In the genomic region with DNA sequence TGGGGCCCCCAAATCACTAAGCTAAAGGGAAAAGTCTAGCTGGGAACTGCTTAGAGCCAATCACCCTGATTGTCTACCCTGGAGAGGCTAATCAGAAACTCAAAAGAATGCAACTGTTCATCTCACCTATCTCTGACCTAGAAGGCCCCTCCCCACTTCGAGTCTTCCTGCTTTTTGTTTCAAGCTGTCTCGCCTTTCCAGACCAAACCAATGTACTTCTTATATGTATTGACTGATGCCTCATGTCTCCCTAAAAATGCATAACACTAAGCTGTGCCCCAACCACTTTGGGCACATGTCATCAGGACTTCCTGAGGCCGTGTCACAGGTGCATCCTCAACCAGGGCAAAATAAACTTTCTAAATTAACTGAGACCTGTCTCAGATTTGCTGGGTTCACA, we compare ENCODE assay signal across 18 cellular contexts.
DNase-seq lines count a peak whose midpoint lies in the region; ATAC-seq, FAIRE-seq and TF ChIP-seq lines count a peak whose summit lies in the region.
"Had no signal": no experiment of that assay in that cellular context is flagged by ENCODE, and none has a peak within 500 bp of the region (broad histone marks: within the 10 kb centered on the region; RNA-seq: fewer than 3 reads in every experiment).

No MANE protein-coding gene starts in this region.

- CTCF ChIA-PET in H1 (lab: Charles Lee; ENCODE audit: partially characterized antibody): interaction anchor here (0.7 to 2.3 kb wide), 3 partner anchors 14 to 89 kb away, joined by 3 to 6 read pairs (median 4); no protein-coding TSS in a partner anchor

- TF ChIP-seq POLR2A in H1 (IDR thresholded peaks at IDR 0.05; ENCODE audit: control extremely low read depth in 1 of 2, low read depth in 2 of 2, low read length in 2 of 2): no peak

- no peak overlapping the region for H4K91ac ChIP-seq in H1 (replicated peaks; ENCODE audit: insufficient read length, low read length)

- H4K20me1 ChIP-seq in DOHH2 (ENCODE audit: control insufficient read depth, insufficient read depth, low read depth, low read length) (no peaks in the 10 kb centered on the region), MM.1S (ENCODE audit: insufficient read depth, low read length) (no peaks in the 10 kb centered on the region), H1 (replicated peaks in 1 of 2; ENCODE audit: control insufficient read depth in 1 of 2, insufficient read depth in 2 of 2, low read length in 2 of 2) (peaks cover 0 to 1% of the 10 kb centered on the region in 2 experiments)

- H2BK5ac ChIP-seq in H1 (ENCODE audit: low read depth, low read length): no peak overlapping the region

- TF ChIP-seq CTCF in DOHH2 (IDR thresholded peaks at IDR 0.05; ENCODE audit: low read depth, low read length, poor library complexity, severe bottlenecking): no peak
- no peak for TF ChIP-seq CTCF in MM.1S (IDR thresholded peaks at IDR 0.05; ENCODE audit: low read length)
- TF ChIP-seq CTCF in H1 (IDR thresholded peaks at IDR 0.05; ENCODE audit: control extremely low read depth in 1 of 3, insufficient read depth in 1 of 3, low read depth in 1 of 3, low read length in 3 of 3): no peak
- TF ChIP-seq CTCF in GM13977 (IDR thresholded peaks at IDR 0.05; ENCODE audit: extremely low read depth, insufficient read depth, missing control alignments): no peak

- peak overlapping the region; percentile 27; the same call in 1 of the 2 replicates for H3K4me3 ChIP-seq in DOHH2 (ENCODE audit: low read length)
- H3K4me3 ChIP-seq in MM.1S (ENCODE audit: low read length): no peak overlapping the region; the same call in 1 of the 2 replicates
- peak overlapping the region in 2 of 4 experiments; percentile 3 to 19; a peak in 2 of 8 replicates for H3K4me3 ChIP-seq in H1 (ENCODE audit: extremely low read depth in 1 of 4, insufficient read depth in 2 of 4, low read depth in 3 of 4, low read length in 4 of 4)
- H3K4me3 ChIP-seq in mesodermal cell (ENCODE audit: extremely low read depth, insufficient read depth, low read length, poor library complexity, severe bottlenecking): no peak overlapping the region
- H3K4me3 ChIP-seq: vagina had no signal

- no peak overlapping the region for H3K56ac ChIP-seq in H1 (replicated peaks; ENCODE audit: insufficient read length, low read depth, low read length)

- H3K23ac ChIP-seq in H1 (ENCODE audit: insufficient read length): no peak overlapping the region

- H3K9ac ChIP-seq in MM.1S (ENCODE audit: low read length) (no peak overlapping the region), H1 (replicated peaks in 1 of 4; ENCODE audit: extremely low read depth in 1 of 4, low read depth in 3 of 4, low read length in 3 of 4) (no peak overlapping the region)

- H2BK20ac ChIP-seq in H1 (ENCODE audit: low read length): no peak overlapping the region

- 20% methylated on average over 3 of the region's 3 CpGs; no CpG with 5 or more reads in 1 of the 2 experiments for WGBS in H1 (ENCODE audit: extremely low coverage in 1 of 2, insufficient coverage in 1 of 2, insufficient read length in 1 of 2, insufficient replicate concordance in 2 of 2, low coverage in 1 of 2, low lambda C conversion rate in 2 of 2, missing lambda C conversion rate in 1 of 2), 2 experiments
- WGBS in mesodermal cell (ENCODE audit: insufficient coverage in 2 of 2), 2 experiments: 64 to 100% methylated on average over 1 to 2 of the region's 3 CpGs

- H3K4me1 ChIP-seq in DOHH2 (ENCODE audit: control insufficient read depth, low read length) (peaks cover 20% of the 10 kb centered on the region), MM.1S (ENCODE audit: low read length) (peaks cover 19% of the 10 kb centered on the region), H1 (replicated peaks in 1 of 4; ENCODE audit: control insufficient read depth in 3 of 4, insufficient read depth in 4 of 4, low read length in 3 of 4) (peaks cover 0 to 13% (median 5%) of the 10 kb centered on the region in 4 experiments; a peak in 4 of 7 replicates), mesodermal cell (ENCODE audit: control insufficient read depth, insufficient read depth, low read length, poor library complexity, severe bottlenecking) (peaks cover 23% of the 10 kb centered on the region)

- H2AK5ac ChIP-seq in H1 (ENCODE audit: low read depth, low read length): no peak overlapping the region

- H3F3A ChIP-seq in DOHH2 (ENCODE audit: control insufficient read depth, insufficient read depth) (no peaks in the 10 kb centered on the region), MM.1S (ENCODE audit: insufficient read depth, low read length) (peaks cover 17% of the 10 kb centered on the region)

- H4K5ac ChIP-seq in H1 (ENCODE audit: insufficient read length, low read depth, low read length): no peak overlapping the region

- H3K4ac ChIP-seq in H1 (replicated peaks; ENCODE audit: insufficient read length, low read depth, low read length): no peak overlapping the region

- H3K14ac ChIP-seq in H1 (ENCODE audit: insufficient read length): no peak overlapping the region

- H2AFZ ChIP-seq in MM.1S (ENCODE audit: low read length) (no peak overlapping the region), H1 (ENCODE audit: low read length) (no peak overlapping the region)

- H3K4me2 ChIP-seq in DOHH2 (ENCODE audit: low read length) (peak overlapping the region; percentile 55), MM.1S (ENCODE audit: low read depth, low read length) (peak overlapping the region; percentile 44), H1 (ENCODE audit: insufficient read depth in 1 of 2, low read depth in 2 of 2, low read length in 2 of 2) (peak overlapping the region; percentile 49 to 56)

- no peak for TF ChIP-seq EP300 in H1 (IDR thresholded peaks at IDR 0.05; ENCODE audit: borderline replicate concordance in 1 of 2, low read depth in 2 of 2, low read length in 2 of 2)

- no peak overlapping the region for H4K8ac ChIP-seq in H1 (ENCODE audit: extremely low read depth, insufficient read depth, low read length)

- H3K9me3 ChIP-seq in DOHH2 (ENCODE audit: control insufficient read depth, insufficient read depth, low read length): no peaks in the 10 kb centered on the region
- no peaks in the 10 kb centered on the region for H3K9me3 ChIP-seq in MM.1S (replicated peaks; ENCODE audit: insufficient read depth, low read length)
- no peaks in the 10 kb centered on the region for H3K9me3 ChIP-seq in H1 (ENCODE audit: insufficient read depth in 2 of 2, low read depth in 1 of 2, low read length in 1 of 2)
- H3K9me3 ChIP-seq in mesodermal cell (ENCODE audit: control insufficient read depth, low read length): no peaks in the 10 kb centered on the region
- H3K9me3 ChIP-seq: vagina had no signal

- peak; percentile 42 for FAIRE-seq in H1 (lab: Jason Lieb, UNC)

- no peak for TF ChIP-seq RAD21 in H1 (IDR thresholded peaks at IDR 0.05 in 1 of 2, conservative IDR thresholded peaks at IDR 0.05 in 1 of 2; ENCODE audit: low read depth in 2 of 2, low read length in 2 of 2)

- POLR2A ChIA-PET in H1 (lab: Charles Lee; ENCODE audit: partially characterized antibody): interaction anchor here (0.9 kb wide), 1 partner anchor 38 kb away, joined by 5 read pairs; no protein-coding TSS in a partner anchor

- H3K27ac ChIP-seq in DOHH2 (ENCODE audit: low read depth, low read length) (no peak overlapping the region), MM.1S (ENCODE audit: low read length) (peak overlapping the region; percentile 72), H1 (ENCODE audit: low read depth, low read length) (no peak overlapping the region), mesodermal cell (ENCODE audit: low read depth, low read length, severe bottlenecking) (peak overlapping the region; percentile 87)
- H3K27ac ChIP-seq: brain microvascular endothelial cell, vagina had no signal

- H3K27me3 ChIP-seq in DOHH2 (ENCODE audit: control insufficient read depth, low read length) (no peaks in the 10 kb centered on the region), MM.1S (replicated peaks; ENCODE audit: insufficient read depth, low read length) (no peaks in the 10 kb centered on the region), H1 (replicated peaks in 1 of 4; ENCODE audit: control insufficient read depth in 3 of 4, extremely low read depth in 1 of 4, insufficient read depth in 3 of 4, low read length in 3 of 4) (no peaks in the 10 kb centered on the region)
- H3K27me3 ChIP-seq: brain microvascular endothelial cell, vagina had no signal

- DNase-seq in MM.1S (peak; percentile 90), H1 (ENCODE audit: low read depth in 1 of 2, low spot score in 2 of 2) (peak in 1 of 2 experiments; percentile 9), GM13977 (ENCODE audit: low spot score) (no peak), DMS 273 (lab: John Stamatoyannopoulos, UW; ENCODE audit: unreplicated experiment) (no peak), T-helper 1 cell (no peak)
- DNase-seq: activated CD8-positive, alpha-beta T cell treated with anti-CD3 and anti-CD28 coated beads for 36 hours; activated naive CD8-positive, alpha-beta T cell treated with anti-CD3 and anti-CD28 coated beads for 36 hours; activated T-cell treated with anti-CD3 and anti-CD28 coated beads, Interleukin-2, amount 50 U/mL, for 48 hours; brain microvascular endothelial cell; EL; KG1; left cardiac atrium; stimulated activated CD4-positive, alpha-beta T cell treated with anti-CD3 and anti-CD28 coated beads, Interleukin-2, amount 100 ng/mL, for 48 hours; substantia nigra had no signal

- no peak overlapping the region for H2BK120ac ChIP-seq in H1 (replicated peaks; ENCODE audit: low read depth, low read length)

- H2BK15ac ChIP-seq in H1 (ENCODE audit: low read length): no peak overlapping the region

- H2BK12ac ChIP-seq in H1 (ENCODE audit: low read depth, low read length): no peak overlapping the region

- no peaks in the 10 kb centered on the region for H3K23me2 ChIP-seq in H1 (ENCODE audit: low read depth, low read length)

- in situ Hi-C loops in GM13977 (cut with MboI; ENCODE audit: low pct_unique_long_range_greater_than_20kb, low sequenced_read_pairs, unreplicated experiment): no loop called here

- H3K9me2 ChIP-seq in DOHH2 (replicated peaks; ENCODE audit: control insufficient read depth, low read length): no peaks in the 10 kb centered on the region
- H3K9me2 ChIP-seq in MM.1S (replicated peaks; ENCODE audit: insufficient read depth, low read length): no peaks in the 10 kb centered on the region

- H3K79me1 ChIP-seq in H1 (ENCODE audit: low read depth, low read length): no peaks in the 10 kb centered on the region; the same call in 1 of the 2 replicates

- no peak for ATAC-seq in HG03097 (IDR thresholded peaks at IDR 0.05; ENCODE audit: low FRiP score, unreplicated experiment)
- ATAC-seq: activated CD8-positive, alpha-beta T cell treated with anti-CD3 and anti-CD28 coated beads for 36 hours had no signal

- no peak overlapping the region for H3K18ac ChIP-seq in H1 (ENCODE audit: extremely low read depth, low read length)

- H3K79me2 ChIP-seq in DOHH2 (ENCODE audit: control insufficient read depth, low read length): no peaks in the 10 kb centered on the region
- no peaks in the 10 kb centered on the region for H3K79me2 ChIP-seq in MM.1S (ENCODE audit: low read length)
- H3K79me2 ChIP-seq in H1 (ENCODE audit: control insufficient read depth in 1 of 2, insufficient read depth in 2 of 2, low read length in 2 of 2): peaks cover 0 to 11% of the 10 kb centered on the region in 2 experiments; a peak in 2 of 4 replicates

- H3K36me3 ChIP-seq in DOHH2 (ENCODE audit: control insufficient read depth, low read length) (no peaks in the 10 kb centered on the region), MM.1S (replicated peaks; ENCODE audit: insufficient read depth, low read length) (no peaks in the 10 kb centered on the region), H1 (ENCODE audit: control insufficient read depth in 2 of 4, insufficient read depth in 4 of 4, low read length in 3 of 4) (peaks cover 0 to 22% (median 13%) of the 10 kb centered on the region in 4 experiments; a peak in 6 of 8 replicates), mesodermal cell (ENCODE audit: control insufficient read depth, insufficient read depth, low read length) (peaks cover 51% of the 10 kb centered on the region)
- H3K36me3 ChIP-seq: brain microvascular endothelial cell, vagina had no signal

Comparison
In these comparisons a context has a peak if more than half of its experiments do, and no peak if none do; other contexts are left out.
1. H3K27ac ChIP-seq: peak in MM.1S (single experiment) and mesodermal cell (single experiment); none in DOHH2 (single experiment) and H1 (single experiment).
2. Peak in every context shown above with its lines, with median percentiles within 50 percentile points of each other: H3K4me2 ChIP-seq.